In the genomic region with DNA sequence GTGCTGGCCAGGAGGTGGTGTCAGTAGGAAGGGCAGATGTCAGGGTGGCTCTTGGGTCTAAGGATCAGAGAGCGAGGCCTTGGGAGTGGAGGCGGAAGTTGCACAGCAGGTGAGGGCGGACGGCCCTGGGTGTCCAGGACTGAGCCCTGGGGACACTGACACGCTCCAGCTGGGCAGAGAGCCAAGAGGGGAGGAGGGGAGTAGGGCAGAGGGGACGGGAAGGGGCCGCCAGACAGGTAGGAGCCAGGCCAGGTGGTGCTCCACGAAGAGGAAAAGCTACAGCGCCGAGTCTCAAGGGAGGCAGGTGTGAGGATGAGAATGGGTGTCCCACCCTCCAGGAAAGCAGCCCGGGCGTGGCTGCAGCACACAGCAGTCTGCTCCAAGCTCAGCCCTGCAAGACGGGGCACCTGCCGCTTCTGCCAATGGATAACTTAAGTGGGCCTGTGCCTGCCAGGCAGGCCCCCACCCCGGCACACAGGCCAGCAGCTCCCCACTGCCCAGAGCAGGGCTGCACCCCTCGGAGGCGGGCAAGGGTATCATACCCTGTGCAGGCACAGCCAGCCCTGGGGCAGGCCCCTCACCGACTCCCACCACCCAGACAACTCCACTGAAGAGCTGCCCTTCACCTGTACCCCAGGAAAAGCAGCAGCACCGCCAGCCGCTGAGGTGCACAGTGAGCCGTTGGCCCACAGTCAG, we compare ENCODE assay signal across 10 cellular contexts. TPM values are rescaled to one million over a fixed set of nuclear protein-coding genes. Genes with fewer than 3 reads are reported as not detected.
DNase-seq lines count a peak whose midpoint lies in the region; ATAC-seq and TF ChIP-seq lines count a peak whose summit lies in the region.
"Had no signal": no experiment of that assay in that cellular context is flagged by ENCODE, and none has a peak within 500 bp of the region (broad histone marks: within the 10 kb centered on the region; RNA-seq: fewer than 3 reads in every experiment).

No MANE protein-coding gene starts in this region.

- 56% methylated on average over 21 of the region's 21 CpGs for WGBS in liver

- POLR2A ChIA-PET in PC-9 (lab: Charles Lee; ENCODE audit: unreplicated experiment), result interaction anchor here (0.6 to 0.7 kb wide), 5 partner anchors 26 to 833 kb away, joined by 3 to 8 read pairs (median 4); a partner anchor contains a TSS

- no peaks in the 10 kb centered on the region for H3K9me3 ChIP-seq in PC-9 (ENCODE audit: insufficient read depth, low read depth)
- H3K9me3 ChIP-seq in liver (ENCODE audit: control insufficient read depth in 4 of 4, low read length in 3 of 4), result no peaks in the 10 kb centered on the region
- H3K9me3 ChIP-seq: ovary, upper lobe of left lung had no signal

- H3K36me3 Mint-ChIP-seq in activated T-helper 2 cell treated with anti-CD3 and anti-CD28 coated beads, Interferon-gamma antibody, Interleukin-2, Interleukin-4, amounts not matched to agents 10 μg/mL and 5 μg/mL and 100 μg/mL, durations not matched to agents 14 hours and 24 hours and 36 hours (ENCODE audit: low read depth), result peaks cover 6% of the 10 kb centered on the region

- DNase-seq in COR-L47 (lab: John Stamatoyannopoulos, UW) (peak; percentile 95), NCI-H1436 (lab: John Stamatoyannopoulos, UW) (peak; percentile 91), PC-9 (peak; percentile 78 to 93), posterior vena cava (ENCODE audit: low spot score) (no peak), cerebellar nuclear complex (lab: John Stamatoyannopoulos, UW) (no peak)
- DNase-seq in activated T-helper 2 cell treated with anti-CD3 and anti-CD28 coated beads, Interferon-gamma antibody, Interleukin-2, Interleukin-4, amounts not matched to agents 10 μg/mL and 5 μg/mL and 100 μg/mL, durations not matched to agents 14 hours and 24 hours and 36 hours (ENCODE audit: low spot score), result no peak
- DNase-seq: ovary had no signal

- intact Hi-C loops in PC-9 (cut with micrococcal nuclease; ENCODE audit: unreplicated experiment), result no loop called here
- intact Hi-C loops in activated T-helper 2 cell treated with anti-CD3 and anti-CD28 coated beads, Interferon-gamma antibody, Interleukin-2, Interleukin-4, amounts not matched to agents 10 μg/mL and 5 μg/mL and 100 μg/mL, durations not matched to agents 14 hours and 24 hours and 36 hours (cut with micrococcal nuclease), result no loop called here
- intact Hi-C loops in posterior vena cava (cut with DNase I), result no loop called here

- H3K9me2 ChIP-seq in PC-9 (ENCODE audit: insufficient read depth), result no peaks in the 10 kb centered on the region

- no peak for TF ChIP-seq RAD21 in liver (IDR thresholded peaks at IDR 0.05)

- no peaks in the 10 kb centered on the region for H3K9me3 Mint-ChIP-seq in activated T-helper 2 cell treated with anti-CD3 and anti-CD28 coated beads, Interferon-gamma antibody, Interleukin-2, Interleukin-4, amounts not matched to agents 10 μg/mL and 5 μg/mL and 100 μg/mL, durations not matched to agents 14 hours and 24 hours and 36 hours

- peak overlapping the region; percentile 71 for H3K4me2 ChIP-seq in PC-9

- H3K36me3 ChIP-seq in PC-9 (ENCODE audit: low read depth) (no peaks in the 10 kb centered on the region), liver (ENCODE audit: control insufficient read depth in 4 of 4, insufficient read depth in 3 of 4, low read depth in 1 of 4, low read length in 3 of 4) (peaks cover 0 to 12% (median 3%) of the 10 kb centered on the region in 4 donors)
- H3K36me3 ChIP-seq: ovary had no signal

- CTCF ChIA-PET in PC-9 (lab: Charles Lee), result interaction anchor here (0.5 to 1.1 kb wide), 5 partner anchors 27 to 241 kb away, joined by 3 to 7 read pairs (median 5); no protein-coding TSS in a partner anchor

- TF ChIP-seq CTCF in PC-9 (conservative IDR thresholded peaks at IDR 0.05) (no peak), liver (IDR thresholded peaks at IDR 0.05; ENCODE audit: low read depth, low read length, missing input control) (no peak)

- H4K20me1 ChIP-seq in PC-9 (ENCODE audit: insufficient read depth), result peaks cover 58% of the 10 kb centered on the region

- no peak overlapping the region for H3K27ac Mint-ChIP-seq in activated T-helper 2 cell treated with anti-CD3 and anti-CD28 coated beads, Interferon-gamma antibody, Interleukin-2, Interleukin-4, amounts not matched to agents 10 μg/mL and 5 μg/mL and 100 μg/mL, durations not matched to agents 14 hours and 24 hours and 36 hours

- H3K4me3 ChIP-seq in PC-9, result peak overlapping the region; percentile 5; the same call in 1 of the 2 replicates
- H3K4me3 ChIP-seq in liver (ENCODE audit: low read depth in 1 of 3, low read length in 3 of 3), result peak overlapping the region in 2 of 3 donors; percentile 11 to 28
- H3K4me3 ChIP-seq: ovary, upper lobe of left lung had no signal

- H3K4me3 Mint-ChIP-seq in activated T-helper 2 cell treated with anti-CD3 and anti-CD28 coated beads, Interferon-gamma antibody, Interleukin-2, Interleukin-4, amounts not matched to agents 10 μg/mL and 5 μg/mL and 100 μg/mL, durations not matched to agents 14 hours and 24 hours and 36 hours (ENCODE audit: low read depth), result no peak overlapping the region

- no peaks in the 10 kb centered on the region for H3K27me3 Mint-ChIP-seq in activated T-helper 2 cell treated with anti-CD3 and anti-CD28 coated beads, Interferon-gamma antibody, Interleukin-2, Interleukin-4, amounts not matched to agents 10 μg/mL and 5 μg/mL and 100 μg/mL, durations not matched to agents 14 hours and 24 hours and 36 hours (ENCODE audit: low read depth)

- no peak for ATAC-seq in HG02938 (IDR thresholded peaks at IDR 0.05; ENCODE audit: unreplicated experiment)

- H3K79me2 ChIP-seq in PC-9 (ENCODE audit: low read depth), result peaks cover 58% of the 10 kb centered on the region

- H3K9ac ChIP-seq in liver (ENCODE audit: low read depth in 1 of 2, low read length in 2 of 2), result no peak overlapping the region

- H3K4me1 ChIP-seq in PC-9 (replicated peaks; ENCODE audit: insufficient read depth) (peaks cover 57% of the 10 kb centered on the region), liver (ENCODE audit: control insufficient read depth in 4 of 4, insufficient read depth in 4 of 4, low read length in 3 of 4) (peaks cover 21 to 67% (median 50%) of the 10 kb centered on the region in 4 donors)

- peaks cover 29% of the 10 kb centered on the region; the same call in 1 of the 2 replicates for H3F3A ChIP-seq in PC-9 (ENCODE audit: insufficient read depth, low read depth)

- H3K27ac ChIP-seq in PC-9 (no peak overlapping the region), liver (ENCODE audit: low read depth in 1 of 2, low read length in 2 of 2) (peak overlapping the region in 1 of 2 donors; percentile 41)
- H3K27ac ChIP-seq: ovary had no signal

- H3K27me3 ChIP-seq in PC-9 (ENCODE audit: insufficient read depth, low read depth), result no peaks in the 10 kb centered on the region
- H3K27me3 ChIP-seq in liver (ENCODE audit: control insufficient read depth in 4 of 4, insufficient read depth in 4 of 4, low read length in 3 of 4), result no peaks in the 10 kb centered on the region
- H3K27me3 ChIP-seq: ovary, upper lobe of left lung had no signal

- H2AFZ ChIP-seq in PC-9, result no peak overlapping the region

- peaks cover 7% of the 10 kb centered on the region for H3K4me1 Mint-ChIP-seq in activated T-helper 2 cell treated with anti-CD3 and anti-CD28 coated beads, Interferon-gamma antibody, Interleukin-2, Interleukin-4, amounts not matched to agents 10 μg/mL and 5 μg/mL and 100 μg/mL, durations not matched to agents 14 hours and 24 hours and 36 hours (ENCODE audit: low read depth)

- no TSS peak for BruUV-seq in PC-9 (replicated peaks; lab: Mats Ljungman, UMichigan)

TF ChIP-seq in liver, 16 proteins besides CTCF, POLR2A, EP300 and RAD21 (continues in another document):
- TF ChIP-seq SP1 (IDR thresholded peaks at IDR 0.05) (no peak), HNF4G (IDR thresholded peaks at IDR 0.05) (no peak), RXRA (IDR thresholded peaks at IDR 0.05) (peak in 1 of 2 donors; percentile 53)
- TF ChIP-seq, protein P1, sequence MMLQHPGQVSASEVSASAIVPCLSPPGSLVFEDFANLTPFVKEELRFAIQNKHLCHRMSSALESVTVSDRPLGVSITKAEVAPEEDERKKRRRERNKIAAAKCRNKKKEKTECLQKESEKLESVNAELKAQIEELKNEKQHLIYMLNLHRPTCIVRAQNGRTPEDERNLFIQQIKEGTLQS (IDR thresholded peaks at IDR 0.05), result no peak

RNA-seq across cellular contexts. Expression of a gene that starts 4.9 kb away (rescaled TPM):
- 61.0 and 61.8 TPM in 2 replicates for total RNA-seq in PC-9 (2021)
- 10 to 100 TPM in 1 of 2 donors, 1 to 10 TPM in 1; 5.4 to 15.8 TPM for total RNA-seq in liver
- 10 to 100 TPM in 1 of 2 donors, 1 to 10 TPM in 1; 6.5 to 20.1 TPM for polyA plus RNA-seq in liver
- 16.4 and 18.2 TPM in 2 replicates for total RNA-seq in activated T-helper 2 cell treated with anti-CD3 and anti-CD28 coated beads, Interferon-gamma antibody, Interleukin-2, Interleukin-4, amounts not matched to agents 10 μg/mL and 5 μg/mL and 100 μg/mL, durations not matched to agents 14 hours and 24 hours and 36 hours
- 1 to 10 TPM; 4.2 to 8.8 TPM for total RNA-seq in posterior vena cava

RNA-seq across cellular contexts. Expression of a gene that starts 7.2 kb away (rescaled TPM):
- 98.7 and 109 TPM in 2 replicates for total RNA-seq in PC-9 (2021)
- total RNA-seq in liver, result 10 to 100 TPM; 29.8 to 37.5 TPM
- polyA plus RNA-seq in liver, result 10 to 100 TPM; 43.1 to 44.2 TPM
- 91.6 and 91.8 TPM in 2 replicates for total RNA-seq in activated T-helper 2 cell treated with anti-CD3 and anti-CD28 coated beads, Interferon-gamma antibody, Interleukin-2, Interleukin-4, amounts not matched to agents 10 μg/mL and 5 μg/mL and 100 μg/mL, durations not matched to agents 14 hours and 24 hours and 36 hours
- total RNA-seq in posterior vena cava, result 10 to 100 TPM; 40.4 to 44.6 TPM

RNA-seq across cellular contexts. Expression of a gene that starts 7.3 kb away (rescaled TPM):
- 92.1 and 95.4 TPM in 2 replicates for total RNA-seq in PC-9 (2021)
- 10 to 100 TPM; 19.4 to 32.6 TPM for total RNA-seq in liver
- polyA plus RNA-seq in liver, result 10 to 100 TPM in 1 of 2 donors, 1 to 10 TPM in 1; 9.3 to 19.9 TPM
- 52.3 and 58.5 TPM in 2 replicates for total RNA-seq in activated T-helper 2 cell treated with anti-CD3 and anti-CD28 coated beads, Interferon-gamma antibody, Interleukin-2, Interleukin-4, amounts not matched to agents 10 μg/mL and 5 μg/mL and 100 μg/mL, durations not matched to agents 14 hours and 24 hours and 36 hours
- 10 to 100 TPM; 39.1 to 42.3 TPM for total RNA-seq in posterior vena cava

RNA-seq across cellular contexts. Expression of a gene that starts 9.8 kb away (rescaled TPM):
- 43.3 and 45.5 TPM in 2 replicates for total RNA-seq in PC-9 (2021)
- 10 to 100 TPM; 19.9 to 21.5 TPM for total RNA-seq in liver
- 10 to 100 TPM; 21.4 to 27.5 TPM for polyA plus RNA-seq in liver
- 34.9 and 35.0 TPM in 2 replicates for total RNA-seq in activated T-helper 2 cell treated with anti-CD3 and anti-CD28 coated beads, Interferon-gamma antibody, Interleukin-2, Interleukin-4, amounts not matched to agents 10 μg/mL and 5 μg/mL and 100 μg/mL, durations not matched to agents 14 hours and 24 hours and 36 hours
- total RNA-seq in posterior vena cava, result 10 to 100 TPM; 24.8 to 25.2 TPM

RNA-seq across cellular contexts. Expression of a gene that starts 9.8 kb away (rescaled TPM):
- total RNA-seq in PC-9 (2021) (27.7 and 28.8 TPM in 2 replicates), liver (1 to 10 TPM; 2.9 to 4.7 TPM), posterior vena cava (1 to 10 TPM; 6.7 to 8.1 TPM)
- 1 to 10 TPM; 2.5 to 3.5 TPM for polyA plus RNA-seq in liver
- total RNA-seq in activated T-helper 2 cell treated with anti-CD3 and anti-CD28 coated beads, Interferon-gamma antibody, Interleukin-2, Interleukin-4, amounts not matched to agents 10 μg/mL and 5 μg/mL and 100 μg/mL, durations not matched to agents 14 hours and 24 hours and 36 hours, result 38.2 and 40.2 TPM in 2 replicates

Comparison
In these comparisons a context has a peak if more than half of its experiments do, and no peak if none do; other contexts are left out.
1. DNase-seq: peak in COR-L47 (single experiment), NCI-H1436 (single experiment) and PC-9 (2 of 2); none in activated T-helper 2 cell treated with anti-CD3 and anti-CD28 coated beads, Interferon-gamma antibody, Interleukin-2, Interleukin-4, amounts not matched to agents 10 μg/mL and 5 μg/mL and 100 μg/mL, durations not matched to agents 14 hours and 24 hours and 36 hours (single experiment), posterior vena cava (single experiment) and cerebellar nuclear complex (0 of 2).